13 cellular contexts compared by ENCODE assay signal in genomic region chr5:89703799-89704198, GRCh38.
DNase-seq lines count a peak whose midpoint lies in the region; ATAC-seq and TF ChIP-seq lines count a peak whose summit lies in the region.
"Had no signal": no experiment of that assay in that cellular context is flagged by ENCODE, and none has a peak within 500 bp of the region (broad histone marks: within the 10 kb centered on the region; RNA-seq: fewer than 3 reads in every experiment).

No MANE protein-coding gene starts in this region.

- no peaks in the 10 kb centered on the region for H3K4me1 ChIP-seq in CD8-positive, alpha-beta T cell (ENCODE audit: insufficient read depth, low read length)
- H3K4me1 ChIP-seq in vagina: no peaks in the 10 kb centered on the region

- no peak for TF ChIP-seq POLR2A in vagina (IDR thresholded peaks at IDR 0.05)

- H3K36me3 Mint-ChIP-seq in CD8-positive, alpha-beta T cell: no peaks in the 10 kb centered on the region
- H3K36me3 Mint-ChIP-seq: activated CD4-positive, alpha-beta memory T cell treated with anti-CD3 and anti-CD28 coated beads for 36 hours had no signal

- no peak overlapping the region for H3K4me3 Mint-ChIP-seq in CD8-positive, alpha-beta T cell
- H3K4me3 Mint-ChIP-seq: activated CD4-positive, alpha-beta memory T cell treated with anti-CD3 and anti-CD28 coated beads for 36 hours had no signal

- CTCF ChIA-PET in CD8-positive, alpha-beta T cell (lab: Charles Lee): no interaction called here

- intact Hi-C loops in CD8-positive, alpha-beta T cell (cut with DNase I, micrococcal nuclease): no loop called here
- intact Hi-C loops in vagina (cut with DNase I): no loop called here

- DNase-seq in GM03348 (ENCODE audit: low spot score) (peak; percentile 42), RPMI7951 (ENCODE audit: low read depth) (peak; percentile 5), iPS DF 4.7 (ENCODE audit: extremely low read depth, low spot score) (peak; percentile 60), renal cortical epithelial cell (ENCODE audit: low read depth) (peak; percentile 84), NCI-H446 treated with DMSO at 0.1 percent for 48 hours (lab: John Stamatoyannopoulos, UW) (no peak), vagina (ENCODE audit: extremely low spot score in 2 of 2) (no peak)
- no peak for DNase-seq in stimulated activated CD4-positive, alpha-beta T cell treated with anti-CD3 and anti-CD28 coated beads, Interleukin-15, amount 100 ng/mL, for 24 hours
- no peak for DNase-seq in CD8-positive, alpha-beta T cell
- DNase-seq: activated CD4-positive, alpha-beta memory T cell treated with anti-CD3 and anti-CD28 coated beads for 36 hours; C1 segment of cervical spinal cord; NCI-H1048; NCI-H2171 treated with DMSO at 0.1 percent for 48 hours; ovary had no signal

- no peaks in the 10 kb centered on the region for H3K9me3 Mint-ChIP-seq in CD8-positive, alpha-beta T cell

- POLR2A ChIA-PET in CD8-positive, alpha-beta T cell (lab: Charles Lee): no interaction called here

- no peak for ATAC-seq in CD8-positive, alpha-beta T cell

- H3K27ac Mint-ChIP-seq in CD8-positive, alpha-beta T cell: no peak overlapping the region
- H3K27ac Mint-ChIP-seq: activated CD4-positive, alpha-beta memory T cell treated with anti-CD3 and anti-CD28 coated beads for 36 hours had no signal

- no peak overlapping the region for H3K27ac ChIP-seq in CD8-positive, alpha-beta T cell (ENCODE audit: low read depth, low read length)
- H3K27ac ChIP-seq in vagina: no peak overlapping the region
- H3K27ac ChIP-seq: ovary had no signal

- H3K4me3 ChIP-seq in CD8-positive, alpha-beta T cell (ENCODE audit: low read depth, low read length): no peak overlapping the region
- no peak overlapping the region for H3K4me3 ChIP-seq in vagina
- H3K4me3 ChIP-seq: ovary had no signal

- no peaks in the 10 kb centered on the region for H3K9me3 ChIP-seq in CD8-positive, alpha-beta T cell (ENCODE audit: low read length)
- no peaks in the 10 kb centered on the region for H3K9me3 ChIP-seq in vagina
- H3K9me3 ChIP-seq: ovary had no signal

- no peaks in the 10 kb centered on the region for H3K27me3 ChIP-seq in CD8-positive, alpha-beta T cell (ENCODE audit: insufficient read depth, low read length)
- no peaks in the 10 kb centered on the region for H3K27me3 ChIP-seq in vagina
- H3K27me3 ChIP-seq: ovary had no signal

- no peaks in the 10 kb centered on the region for H3K27me3 Mint-ChIP-seq in CD8-positive, alpha-beta T cell (ENCODE audit: low read depth)
- H3K27me3 Mint-ChIP-seq: activated CD4-positive, alpha-beta memory T cell treated with anti-CD3 and anti-CD28 coated beads for 36 hours had no signal

- TF ChIP-seq CTCF in CD8-positive, alpha-beta T cell (IDR thresholded peaks at IDR 0.05): no peak
- TF ChIP-seq CTCF in vagina (IDR thresholded peaks at IDR 0.05): no peak

- no peaks in the 10 kb centered on the region for H3K36me3 ChIP-seq in CD8-positive, alpha-beta T cell (ENCODE audit: insufficient read depth, low read length)
- H3K36me3 ChIP-seq in vagina: no peaks in the 10 kb centered on the region
- H3K36me3 ChIP-seq: ovary had no signal

- H3K4me1 Mint-ChIP-seq in CD8-positive, alpha-beta T cell (ENCODE audit: low read depth): no peaks in the 10 kb centered on the region

Comparison
In these comparisons a context has a peak if more than half of its experiments do, and no peak if none do; other contexts are left out.
1. DNase-seq: peak in GM03348 (single experiment), RPMI7951 (single experiment), iPS DF 4.7 (single experiment) and renal cortical epithelial cell (single experiment); none in stimulated activated CD4-positive, alpha-beta T cell treated with anti-CD3 and anti-CD28 coated beads, Interleukin-15, amount 100 ng/mL, for 24 hours (single experiment), CD8-positive, alpha-beta T cell (0 of 7), NCI-H446 treated with DMSO at 0.1 percent for 48 hours (single experiment) and vagina (0 of 2).